Comparison of ENCODE assay signal across 8 cellular contexts in genomic region chr17:44279586-44280344, GRCh38. TPM values are rescaled to one million over a fixed set of nuclear protein-coding genes. Genes with fewer than 3 reads are reported as not detected.
A peak's percentile ranks its signal among the peaks of the same experiment; 100 is the strongest.
DNase-seq lines count a peak whose midpoint lies in the region; ATAC-seq, FAIRE-seq and TF ChIP-seq lines count a peak whose summit lies in the region.

No MANE protein-coding gene starts in this region.

- peaks cover 12% of the 10 kb centered on the region for H3K4me1 ChIP-seq in ovary (ENCODE audit: insufficient read depth)

- TF ChIP-seq CTCF in ovary (IDR thresholded peaks at IDR 0.05): no peak

- peak overlapping the region in 1 of 2 donors; percentile 81 for H3K27ac ChIP-seq in ovary

- intact Hi-C loops in ovary (cut with DNase I): no loop called here

- H3K9me3 ChIP-seq in ovary: no peaks in the 10 kb centered on the region

- FAIRE-seq in frontal cortex (lab: Jason Lieb, UNC): no peak

- H3K4me3 ChIP-seq in ovary: no peak overlapping the region

- peak; percentile 5 to 11 for DNase-seq in activated CD8-positive, alpha-beta memory T cell treated with anti-CD3 and anti-CD28 coated beads for 4 hours (ENCODE audit: low read depth in 2 of 2)
- DNase-seq in activated CD8-positive, alpha-beta memory T cell treated with anti-CD3 and anti-CD28 coated beads, Interleukin-2, amount 50 U/mL, for 4 hours: no peak
- peak; percentile 86 for DNase-seq in UCSD-AML1 (lab: John Stamatoyannopoulos, UW; ENCODE audit: unreplicated experiment)
- peak; percentile 11 to 56 for DNase-seq in frontal cortex (ENCODE audit: low spot score in 2 of 2)
- DNase-seq in ovary: peak; percentile 86 to 91 (median 87)
- no peak for DNase-seq in NCI-H774 (lab: John Stamatoyannopoulos, UW)
- DNase-seq in central memory CD4-positive, alpha-beta T cell: no peak

- TF ChIP-seq POLR2A in ovary (IDR thresholded peaks at IDR 0.05): no peak

- no peaks in the 10 kb centered on the region for H3K27me3 ChIP-seq in ovary

- TF ChIP-seq EP300 in ovary (IDR thresholded peaks at IDR 0.05): no peak

- H3K36me3 ChIP-seq in ovary: no peaks in the 10 kb centered on the region

- WGBS in ovary, 3 donors: 15 to 27% (median 21%) methylated on average over 20 of the region's 20 CpGs

- ATAC-seq in HG03342 (IDR thresholded peaks at IDR 0.05; ENCODE audit: unreplicated experiment): peak; percentile 62

RNA-seq across cellular contexts. Expression of gene SLC4A1, which starts 11.8 kb away (rescaled TPM):
- total RNA-seq in frontal cortex: 4.9 TPM
- total RNA-seq in ovary: 1 to 10 TPM in 1 of 7 donors, under 1 TPM in 3, not detected in 3; 0.08 to 3.2 (median 0.35) TPM
- polyA plus RNA-seq in ovary: not detected

RNA-seq across cellular contexts. Expression of gene RUNDC3A, which starts 28.6 kb away (rescaled TPM):
- 123 TPM for total RNA-seq in frontal cortex
- 1 to 10 TPM in 3 of 7 donors, under 1 TPM in 4; 0.24 to 5.4 (median 0.69) TPM for total RNA-seq in ovary
- 1 to 10 TPM; 1.9 to 2.1 TPM for polyA plus RNA-seq in ovary

RNA-seq across cellular contexts. Expression of gene SLC25A39, which starts 44.9 kb away (rescaled TPM):
- total RNA-seq in frontal cortex (30.2 TPM), ovary (100 to 1,000 TPM in 1 of 7 donors, 10 to 100 TPM in 6; 47.7 to 111 (median 64.0) TPM)
- 10 to 100 TPM; 15.9 to 46.1 TPM for polyA plus RNA-seq in ovary

Comparison
In these comparisons a context has a peak if more than half of its experiments do, and no peak if none do; other contexts are left out.
1. DNase-seq: peak in activated CD8-positive, alpha-beta memory T cell treated with anti-CD3 and anti-CD28 coated beads for 4 hours (2 of 2), UCSD-AML1 (single experiment), frontal cortex (2 of 2) and ovary (5 of 5); none in activated CD8-positive, alpha-beta memory T cell treated with anti-CD3 and anti-CD28 coated beads, Interleukin-2, amount 50 U/mL, for 4 hours (single experiment), NCI-H774 (single experiment) and central memory CD4-positive, alpha-beta T cell (single experiment).
2. RNA of gene RUNDC3A, which starts 28.6 kb away (total RNA-seq): 123 TPM in frontal cortex (single experiment); 0.24 to 5.4 TPM in ovary; every median in the first group is over 10 times any median in the second.